ENCODE assay signal across 14 cellular contexts in the genomic region with DNA sequence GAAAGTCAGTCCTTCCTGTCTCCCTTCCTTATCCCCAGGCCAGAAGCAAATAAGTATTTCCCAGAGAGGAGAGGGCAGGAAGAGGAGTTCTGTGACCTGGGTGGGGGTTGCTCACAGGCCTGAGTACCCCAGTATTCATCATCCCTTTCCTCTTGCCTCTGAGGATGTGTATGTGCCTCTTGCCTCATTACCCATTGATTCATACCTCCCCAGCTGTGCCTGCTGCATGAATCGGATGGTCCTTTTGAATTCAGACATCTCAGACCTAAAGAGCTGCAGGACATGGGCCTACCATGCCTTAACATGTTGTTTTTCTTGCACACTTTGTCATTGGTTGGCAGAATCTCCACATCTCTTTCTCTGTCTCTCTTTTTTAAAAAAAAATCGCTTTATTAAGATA.
"Had no signal": no experiment of that assay in that cellular context is flagged by ENCODE, and none has a peak within 500 bp of the region (broad histone marks: within the 10 kb centered on the region; RNA-seq: fewer than 3 reads in every experiment).

No MANE protein-coding gene starts in this region.

- H3K27ac Mint-ChIP-seq: activated CD8-positive, alpha-beta memory T cell treated with anti-CD3 and anti-CD28 coated beads, Interleukin-2, amount 10 ng/mL, durations not matched to agents 7 days and 5 days; activated naive CD4-positive, alpha-beta T cell treated with anti-CD3 and anti-CD28 coated beads, Interleukin-2, amount 50 U/mL, for 24 hours; activated T-cell treated with anti-CD3 and anti-CD28 coated beads, Interleukin-2, amount 50 U/mL, for 24 hours; stimulated activated naive CD8-positive, alpha-beta T cell treated with anti-CD3 and anti-CD28 coated beads, Interleukin-15, Interleukin-2, amounts not matched to agents 100 ng/mL and 50 ng/mL, for 24 hours had no signal

- H3K4me3 ChIP-seq: heart right ventricle, ovary, testis had no signal

- H3K9me3 ChIP-seq: heart right ventricle, ovary, testis had no signal

- H3K4me1 ChIP-seq: heart right ventricle, testis had no signal

- H3K36me3 Mint-ChIP-seq: activated CD8-positive, alpha-beta memory T cell treated with anti-CD3 and anti-CD28 coated beads, Interleukin-2, amount 10 ng/mL, durations not matched to agents 7 days and 5 days; activated naive CD4-positive, alpha-beta T cell treated with anti-CD3 and anti-CD28 coated beads, Interleukin-2, amount 50 U/mL, for 24 hours had no signal

- H3K27me3 ChIP-seq: ovary, testis had no signal

- H3K4me1 Mint-ChIP-seq: activated CD8-positive, alpha-beta memory T cell treated with anti-CD3 and anti-CD28 coated beads, Interleukin-2, amount 10 ng/mL, durations not matched to agents 7 days and 5 days had no signal

- H3K27ac ChIP-seq: heart right ventricle, ovary, testis had no signal

- H3K9me3 Mint-ChIP-seq: activated naive CD4-positive, alpha-beta T cell treated with anti-CD3 and anti-CD28 coated beads, Interleukin-2, amount 50 U/mL, for 24 hours; activated T-cell treated with anti-CD3 and anti-CD28 coated beads, Interleukin-2, amount 50 U/mL, for 24 hours; central memory CD8-positive, alpha-beta T cell; stimulated activated naive CD8-positive, alpha-beta T cell treated with anti-CD3 and anti-CD28 coated beads, Interleukin-15, Interleukin-2, amounts not matched to agents 100 ng/mL and 50 ng/mL, for 24 hours had no signal

- H3K36me3 ChIP-seq: heart right ventricle, ovary had no signal

- DNase-seq: activated CD4-positive, alpha-beta T cell treated with anti-CD3 and anti-CD28 coated beads, Interleukin-2, amount 50 U/mL, for 48 hours; activated CD8-positive, alpha-beta memory T cell treated with anti-CD3 and anti-CD28 coated beads, Interleukin-2, amount 10 ng/mL, durations not matched to agents 7 days and 5 days; activated effector memory CD4-positive, alpha-beta T cell treated with Interleukin-2 at 50 U/mL for 16 hours; activated T-cell treated with anti-CD3 and anti-CD28 coated beads, Interleukin-2, amount 50 U/mL, for 24 hours; heart right ventricle; kidney; ovary; stimulated activated CD4-positive, alpha-beta T cell treated with anti-CD3 and anti-CD28 coated beads, Interleukin-4, amount 100 ng/mL, for 24 hours; testis had no signal

- ATAC-seq: activated CD4-positive, CD25-positive, alpha-beta regulatory T cell treated with anti-CD3 and anti-CD28 coated beads, Interleukin-2, amount 50 U/mL, for 24 hours; activated CD8-positive, alpha-beta memory T cell treated with anti-CD3 and anti-CD28 coated beads, Interleukin-2, amount 10 ng/mL, durations not matched to agents 7 days and 5 days; heart right ventricle had no signal

- H3K27me3 Mint-ChIP-seq: activated naive CD4-positive, alpha-beta T cell treated with anti-CD3 and anti-CD28 coated beads, Interleukin-2, amount 50 U/mL, for 24 hours had no signal

- H3K4me3 Mint-ChIP-seq: activated CD8-positive, alpha-beta memory T cell treated with anti-CD3 and anti-CD28 coated beads, Interleukin-2, amount 10 ng/mL, durations not matched to agents 7 days and 5 days; activated naive CD4-positive, alpha-beta T cell treated with anti-CD3 and anti-CD28 coated beads, Interleukin-2, amount 50 U/mL, for 24 hours; activated T-cell treated with anti-CD3 and anti-CD28 coated beads, Interleukin-2, amount 50 U/mL, for 24 hours; central memory CD8-positive, alpha-beta T cell; neural crest cell; stimulated activated naive CD8-positive, alpha-beta T cell treated with anti-CD3 and anti-CD28 coated beads, Interleukin-15, Interleukin-2, amounts not matched to agents 100 ng/mL and 50 ng/mL, for 24 hours had no signal
